26 cellular contexts compared by ENCODE assay signal in genomic region chr2:167793725-167794124, GRCh38.
DNase-seq lines count a peak whose midpoint lies in the region; ATAC-seq, FAIRE-seq and TF ChIP-seq lines count a peak whose summit lies in the region.
"Had no signal": no experiment of that assay in that cellular context is flagged by ENCODE, and none has a peak within 500 bp of the region (broad histone marks: within the 10 kb centered on the region; RNA-seq: fewer than 3 reads in every experiment).

No MANE protein-coding gene starts in this region.

- H3K27me3 ChIP-seq in GM23338 (ENCODE audit: insufficient read depth) (no peaks in the 10 kb centered on the region), HUES64 (ENCODE audit: insufficient read depth, low read length) (no peaks in the 10 kb centered on the region), mesendoderm (ENCODE audit: insufficient read depth, low read length, poor library complexity) (no peaks in the 10 kb centered on the region)
- H3K27me3 ChIP-seq: BE2C; BLaER1 treated with 17β-estradiol and CSF1 and Interleukin-3, amounts not matched to agents 10 nM and 100 nM had no signal

- H3K23ac ChIP-seq in mesendoderm (ENCODE audit: low read length) = no peak overlapping the region

- H3K27me3 Mint-ChIP-seq in GM23338 (ENCODE audit: insufficient read depth, low read depth, poor library complexity) = peaks cover 2% of the 10 kb centered on the region
- H3K27me3 Mint-ChIP-seq in WTC11 (ENCODE audit: low read depth) = no peaks in the 10 kb centered on the region

- POLR2A ChIA-PET in WTC11 (lab: Charles Lee) = no interaction called here

- TF ChIP-seq CTCF in GM23338 (conservative IDR thresholded peaks at IDR 0.05; ENCODE audit: low read depth in 2 of 2) = no peak
- TF ChIP-seq CTCF in WTC11 (IDR thresholded peaks at IDR 0.05) = no peak

- no peak overlapping the region for H3K27ac ChIP-seq in GM23338 (ENCODE audit: low read depth)
- H3K27ac ChIP-seq in HUES64 (ENCODE audit: low read depth, low read length) = no peak overlapping the region; the same call in 1 of the 2 replicates
- H3K27ac ChIP-seq in mesendoderm (ENCODE audit: low read depth, low read length) = no peak overlapping the region
- H3K27ac ChIP-seq: A549; BLaER1 treated with 17β-estradiol and CSF1 and Interleukin-3, amounts not matched to agents 10 nM and 100 nM had no signal

- H3K18ac ChIP-seq in mesendoderm (ENCODE audit: low read length) = peak overlapping the region; percentile 75

- H3K9ac ChIP-seq in HUES64 (ENCODE audit: low read depth, low read length) (0 out of 2 replicates have a peak overlapping the region, but pooled peaks have one; percentile 12), mesendoderm (ENCODE audit: low read length) (no peak overlapping the region)
- H3K9ac ChIP-seq: BLaER1 treated with 17β-estradiol and CSF1 and Interleukin-3, amounts not matched to agents 10 nM and 100 nM had no signal

- no peak overlapping the region for H3K4me3 ChIP-seq in GM23338
- H3K4me3 ChIP-seq in HUES64 (ENCODE audit: low read length) = no peak overlapping the region
- no peak overlapping the region for H3K4me3 ChIP-seq in mesendoderm (ENCODE audit: low read length)
- H3K4me3 ChIP-seq: A549; BLaER1 treated with 17β-estradiol and CSF1 and Interleukin-3, amounts not matched to agents 10 nM and 100 nM; GM12878; HAP-1 had no signal

- no peak overlapping the region for H3K56ac ChIP-seq in mesendoderm (ENCODE audit: low read length)

- no peaks in the 10 kb centered on the region for H3K36me3 ChIP-seq in GM23338 (ENCODE audit: insufficient read depth)
- no peaks in the 10 kb centered on the region for H3K36me3 ChIP-seq in HUES64 (ENCODE audit: insufficient read depth, low read length)
- no peaks in the 10 kb centered on the region for H3K36me3 ChIP-seq in mesendoderm (ENCODE audit: control insufficient read depth, insufficient read depth, low read length)
- H3K36me3 ChIP-seq: BE2C; BLaER1 treated with 17β-estradiol and CSF1 and Interleukin-3, amounts not matched to agents 10 nM and 100 nM; HAP-1 had no signal

- no peaks in the 10 kb centered on the region for H3K79me1 ChIP-seq in mesendoderm (ENCODE audit: low read length)

- no peak overlapping the region for H2BK15ac ChIP-seq in mesendoderm (replicated peaks; ENCODE audit: low read depth)

- H3K4me2 ChIP-seq in GM23338 (no peak overlapping the region), mesendoderm (ENCODE audit: low read length) (no peak overlapping the region)
- H3K4me2 ChIP-seq: A549; BLaER1 treated with 17β-estradiol and CSF1 and Interleukin-3, amounts not matched to agents 10 nM and 100 nM had no signal

- no peak overlapping the region for H2BK5ac ChIP-seq in mesendoderm (ENCODE audit: low read length)

- H3K4ac ChIP-seq in mesendoderm (ENCODE audit: low read depth, low read length) = no peak overlapping the region

- FAIRE-seq in RCC 7860 (lab: Jason Lieb, UNC) = no peak
- FAIRE-seq: A549, D721Med, GM12878, GM19239 had no signal

- H2BK120ac ChIP-seq in mesendoderm (ENCODE audit: low read depth, low read length) = no peak overlapping the region

- H3K4me1 ChIP-seq in GM23338 (ENCODE audit: insufficient read depth) (peaks cover 26% of the 10 kb centered on the region), HUES64 (ENCODE audit: insufficient read depth, low read length) (peaks cover 36% of the 10 kb centered on the region), mesendoderm (ENCODE audit: control insufficient read depth, low read depth, low read length) (peaks cover 2% of the 10 kb centered on the region)
- H3K4me1 ChIP-seq: A549; BE2C; BLaER1 treated with 17β-estradiol and CSF1 and Interleukin-3, amounts not matched to agents 10 nM and 100 nM; HAP-1 had no signal

- CTCF ChIA-PET in WTC11 (lab: Charles Lee) = no interaction called here

- 93% methylated on average over 3 of the region's 3 CpGs for WGBS in HUES64
- WGBS in mesendoderm (ENCODE audit: extremely low coverage, insufficient coverage, low lambda C conversion rate) = no CpG with 5 or more reads among the region's 3 CpGs

- peaks cover 29% of the 10 kb centered on the region for H3K4me1 Mint-ChIP-seq in GM23338
- H3K4me1 Mint-ChIP-seq in WTC11 = peaks cover 44% of the 10 kb centered on the region
- H3K4me1 Mint-ChIP-seq: CD14-positive monocyte; CD8-positive, alpha-beta memory T cell had no signal

- no peaks in the 10 kb centered on the region for H3K9me3 ChIP-seq in HUES64 (ENCODE audit: insufficient read depth, low read depth, low read length)
- H3K9me3 ChIP-seq: A549, BE2C, HAP-1 had no signal

- DNase-seq in GM23338 (ENCODE audit: low spot score) = no peak
- DNase-seq in WTC11 (ENCODE audit: low spot score) = no peak
- no peak for DNase-seq in mesendoderm
- no peak for DNase-seq in RCC 7860 (ENCODE audit: low spot score)
- DNase-seq in hepatic stellate cell (ENCODE audit: low spot score) = no peak
- no peak for DNase-seq in nucleus accumbens (lab: John Stamatoyannopoulos, UW)
- DNase-seq: 8988T; ACHN; AML-193; BE2C; CD4-positive, alpha-beta T cell; CD8-positive, alpha-beta memory T cell; DMS 273 treated with DMSO at 0.1 percent for 48 hours; DMS79; EL; GDM1; HFFc6 had no signal

- H4K5ac ChIP-seq in mesendoderm (ENCODE audit: low read length) = no peak overlapping the region

- H2AFZ ChIP-seq in GM23338 = no peak overlapping the region

- H3K9me3 Mint-ChIP-seq in GM23338 (peaks cover 13% of the 10 kb centered on the region; the same call in 2 of the 3 replicates), WTC11 (peaks cover 12% of the 10 kb centered on the region)

- H3K27ac Mint-ChIP-seq in GM23338 (peak overlapping the region; percentile 34; the same call in 1 of the 2 replicates), WTC11 (no peak overlapping the region; the same call in 1 of the 2 replicates)
- H3K27ac Mint-ChIP-seq: CD14-positive monocyte; CD4-positive, alpha-beta T cell; CD8-positive, alpha-beta memory T cell; HFFc6 had no signal

- H3F3A ChIP-seq in GM23338 (replicated peaks; ENCODE audit: low read depth) = no peaks in the 10 kb centered on the region

- no peaks in the 10 kb centered on the region for H4K20me1 ChIP-seq in GM23338 (replicated peaks; ENCODE audit: insufficient read depth)
- H4K20me1 ChIP-seq: BLaER1 treated with 17β-estradiol and CSF1 and Interleukin-3, amounts not matched to agents 10 nM and 100 nM had no signal

- H2AK5ac ChIP-seq in mesendoderm (ENCODE audit: low read length) = no peak overlapping the region

- H3K36me3 Mint-ChIP-seq in GM23338 (ENCODE audit: low read depth) (peaks cover 11% of the 10 kb centered on the region), WTC11 (peaks cover 5% of the 10 kb centered on the region)
- H3K36me3 Mint-ChIP-seq: CD14-positive monocyte; CD8-positive, alpha-beta memory T cell had no signal

- no peaks in the 10 kb centered on the region for H3K79me2 ChIP-seq in GM23338 (replicated peaks; ENCODE audit: insufficient read depth)
- H3K79me2 ChIP-seq in mesendoderm (ENCODE audit: control insufficient read depth, insufficient read depth, low read length) = no peaks in the 10 kb centered on the region

- H4K8ac ChIP-seq in mesendoderm (ENCODE audit: low read depth, low read length) = peak overlapping the region; percentile 28

- H3K9me2 ChIP-seq in GM23338 (ENCODE audit: insufficient read depth) = no peaks in the 10 kb centered on the region

- H3K4me3 Mint-ChIP-seq in GM23338 (no peak overlapping the region), WTC11 (no peak overlapping the region)
- H3K4me3 Mint-ChIP-seq: CD14-positive monocyte; CD4-positive, alpha-beta T cell; CD8-positive, alpha-beta memory T cell; HFFc6 had no signal

- ATAC-seq in GM23338 (peak; percentile 39; the same call in 2 of the 3 replicates), WTC11 (peak; percentile 20; the same call in 1 of the 2 replicates), GM19397 (IDR thresholded peaks at IDR 0.05; ENCODE audit: unreplicated experiment) (no peak)
- ATAC-seq: A549, GM12878 had no signal

TF ChIP-seq in GM23338, 12 proteins besides CTCF, POLR2A, EP300 and RAD21 (continues in another document):
- TF ChIP-seq EZH2phosphoT487 (IDR thresholded peaks at IDR 0.05; ENCODE audit: unreplicated experiment) (no peak), EZH2 (IDR thresholded peaks at IDR 0.05; ENCODE audit: low read depth, unreplicated experiment) (no peak), POLR2AphosphoS5 (IDR thresholded peaks at IDR 0.05; ENCODE audit: low read depth) (no peak)

TF ChIP-seq in WTC11, 78 proteins besides CTCF, POLR2A, EP300 and RAD21 (continues in another document):
- TF ChIP-seq ATF3 (CRISPR knock-in tag; conservative IDR thresholded peaks at IDR 0.05) = no peak
- no peak for TF ChIP-seq GABPB1 (CRISPR knock-in tag; IDR thresholded peaks at IDR 0.05)
- TF ChIP-seq TP53 (CRISPR knock-in tag; IDR thresholded peaks at IDR 0.05) = no peak
- no peak for TF ChIP-seq USF1 (CRISPR knock-in tag; IDR thresholded peaks at IDR 0.05)
- TF ChIP-seq MXD4 (CRISPR knock-in tag; IDR thresholded peaks at IDR 0.05; ENCODE audit: borderline replicate concordance) = no peak
- no peak for TF ChIP-seq PRRX2 (CRISPR knock-in tag; IDR thresholded peaks at IDR 0.05)
